Comparison of ENCODE assay signal across 14 cellular contexts in genomic region chr4:16253127-16253960, GRCh38. TPM values are rescaled to one million over a fixed set of nuclear protein-coding genes. Genes with fewer than 3 reads are reported as not detected.
DNase-seq lines count a peak whose midpoint lies in the region; ATAC-seq, FAIRE-seq and TF ChIP-seq lines count a peak whose summit lies in the region.
"Had no signal": no experiment of that assay in that cellular context is flagged by ENCODE, and none has a peak within 500 bp of the region (broad histone marks: within the 10 kb centered on the region; RNA-seq: fewer than 3 reads in every experiment).

No MANE protein-coding gene starts in this region.

- H3K27me3 ChIP-seq in adipocyte (replicated peaks; ENCODE audit: control insufficient read depth, insufficient read depth, low read length) (no peaks in the 10 kb centered on the region), foreskin keratinocyte (no peaks in the 10 kb centered on the region), esophagus muscularis mucosa (no peaks in the 10 kb centered on the region)
- H3K27me3 ChIP-seq: ovary had no signal

- H3K4me1 ChIP-seq in A549 (peaks cover 51% of the 10 kb centered on the region), adipocyte (ENCODE audit: control insufficient read depth, insufficient read depth, low read length) (peaks cover 35% of the 10 kb centered on the region), foreskin keratinocyte (peaks cover 11% of the 10 kb centered on the region), esophagus muscularis mucosa (peaks cover 0 to 7% (median 0%) of the 10 kb centered on the region in 4 donors)

- CTCF ChIA-PET in A549 (lab: Yijun Ruan, JAX): no interaction called here

- DNase-seq in A549 (ENCODE audit: low read depth in 1 of 2, low spot score in 1 of 2) (peak; percentile 10 to 32), H4 (ENCODE audit: low spot score) (peak; percentile 34), adipocyte (ENCODE audit: low read depth) (peak; percentile 74), foreskin keratinocyte (peak; percentile 44 to 73), Right ventricle myocardium superior (no peak), esophagus muscularis mucosa (ENCODE audit: extremely low spot score) (no peak)
- DNase-seq: activated CD8-positive, alpha-beta memory T cell treated with anti-CD3 and anti-CD28 coated beads, Interleukin-2, amount 50 U/mL, for 48 hours; erythroblast; NCI-H2107; ovary; stimulated activated CD4-positive, alpha-beta T cell treated with anti-CD3 and anti-CD28 coated beads, Interleukin-4, amount 100 ng/mL, for 24 hours had no signal

- no peak overlapping the region for H3K4me3 ChIP-seq in A549
- H3K4me3 ChIP-seq in adipocyte (ENCODE audit: low read length): no peak overlapping the region
- H3K4me3 ChIP-seq in esophagus muscularis mucosa: no peak overlapping the region
- H3K4me3 ChIP-seq: ovary had no signal

- no peak for TF ChIP-seq RAD21 in A549 (conservative IDR thresholded peaks at IDR 0.05 in 1 of 2, IDR thresholded peaks at IDR 0.05 in 1 of 2)

- H3K9ac ChIP-seq in adipocyte (ENCODE audit: low read length): peak overlapping the region; percentile 16

- 5% methylated on average over 2 of the region's 2 CpGs for WGBS in A549 (ENCODE audit: missing lambda C conversion rate)
- WGBS in esophagus muscularis mucosa: 52% methylated on average over 2 of the region's 2 CpGs

- FAIRE-seq in A549 (lab: Jason Lieb, UNC): no peak

- H3K9me3 ChIP-seq in A549: no peaks in the 10 kb centered on the region
- H3K9me3 ChIP-seq in adipocyte (ENCODE audit: control insufficient read depth, low read length): no peaks in the 10 kb centered on the region
- H3K9me3 ChIP-seq in esophagus muscularis mucosa: no peaks in the 10 kb centered on the region
- H3K9me3 ChIP-seq: ovary had no signal

- POLR2A ChIA-PET in A549 (lab: Yijun Ruan, JAX): no interaction called here

- peaks cover 4% of the 10 kb centered on the region for H3K36me3 ChIP-seq in adipocyte (ENCODE audit: control insufficient read depth, insufficient read depth, low read length, severe bottlenecking)
- peaks cover 0 to 30% (median 12%) of the 10 kb centered on the region in 4 donors for H3K36me3 ChIP-seq in esophagus muscularis mucosa
- H3K36me3 ChIP-seq: ovary had no signal

- TF ChIP-seq EP300 in A549 (IDR thresholded peaks at IDR 0.05): no peak; a peak in 1 of 5 replicates
- no peak for TF ChIP-seq EP300 in esophagus muscularis mucosa (IDR thresholded peaks at IDR 0.05)

- TF ChIP-seq CTCF in A549 (IDR thresholded peaks at IDR 0.05) (no peak), foreskin keratinocyte (conservative IDR thresholded peaks at IDR 0.05) (no peak), esophagus muscularis mucosa (IDR thresholded peaks at IDR 0.05) (no peak)

- no peak for TF ChIP-seq POLR2A in A549 (IDR thresholded peaks at IDR 0.05; ENCODE audit: low read length)
- no peak for TF ChIP-seq POLR2A in esophagus muscularis mucosa (IDR thresholded peaks at IDR 0.05; ENCODE audit: low read depth)

- H3K27ac ChIP-seq in A549 (peak overlapping the region; percentile 77 to 88), foreskin keratinocyte (no peak overlapping the region), esophagus muscularis mucosa (replicated peaks in 1 of 4) (no peak overlapping the region)
- H3K27ac ChIP-seq: C4-2B, ovary had no signal

- intact Hi-C loops in Right ventricle myocardium superior (cut with DNase I) (no loop called here), esophagus muscularis mucosa (cut with DNase I) (no loop called here)

- peak; percentile 63 to 79 for ATAC-seq in A549
- ATAC-seq in foreskin keratinocyte: peak; percentile 95
- ATAC-seq in Right ventricle myocardium superior (ENCODE audit: poor library complexity): no peak
- ATAC-seq in HG03095 (IDR thresholded peaks at IDR 0.05; ENCODE audit: unreplicated experiment): no peak
- no peak for ATAC-seq in HG03139 (IDR thresholded peaks at IDR 0.05; ENCODE audit: unreplicated experiment)

- H3K4me2 ChIP-seq in A549: peak overlapping the region; percentile 61

TF ChIP-seq in A549, 52 proteins besides CTCF, POLR2A, EP300 and RAD21:
- TF ChIP-seq FOSL2 (IDR thresholded peaks at IDR 0.05) (peak; percentile 70; the same call in 1 of the 2 replicates), FOSL2 (CRISPR knock-in tag; IDR thresholded peaks at IDR 0.05) (peak; percentile 62), JUNB (IDR thresholded peaks at IDR 0.05) (peak; percentile 75), GATA3 (IDR thresholded peaks at IDR 0.05; ENCODE audit: borderline replicate concordance) (peak; percentile 26; the same call in 1 of the 2 replicates), NFE2L2 (conservative IDR thresholded peaks at IDR 0.05; ENCODE audit: low read length) (no peak), JUN (IDR thresholded peaks at IDR 0.05) (0 out of 5 replicates have a peak, but pooled peaks of 1 of the 2 experiments have one; percentile 23), CEBPB (IDR thresholded peaks at IDR 0.05) (no peak), ZSCAN20 (CRISPR knock-in tag; IDR thresholded peaks at IDR 0.05) (no peak), RCOR1 (IDR thresholded peaks at IDR 0.05; ENCODE audit: low read depth, low read length) (no peak), ESRRA (IDR thresholded peaks at IDR 0.05; ENCODE audit: borderline replicate concordance, low read length) (no peak), RARB (CRISPR knock-in tag; IDR thresholded peaks at IDR 0.05) (no peak), BHLHE40 (IDR thresholded peaks at IDR 0.05; ENCODE audit: low read depth, low read length) (no peak)

RNA-seq across cellular contexts. Expression of gene TAPT1, which starts 27.1 kb away (rescaled TPM):
- 17.1 and 20.2 TPM in 2 replicates for polyA plus RNA-seq in A549 (2011; rRNA removed)
- polyA plus RNA-seq in A549 (2012; cell fraction: cytosol; rRNA removed): 3.6 and 4.8 TPM in 2 replicates
- 4.5 and 5.9 TPM in 2 replicates for polyA plus RNA-seq in A549 (2012; cell fraction: nucleus; rRNA removed)
- polyA plus RNA-seq in A549 (2017; fragmentation: RNase III; extraction: RNeasy Plus Mini Kit Qiagen cat#74134 plus additional on column Dnase treatment): 11.0 to 13.7 TPM (median 11.5 TPM) in 3 replicates
- 12.4 and 18.0 TPM in 2 replicates for polyA minus RNA-seq in A549 (2011; rRNA and poly(A)+ RNA removed)
- 13.8 and 18.6 TPM in 2 replicates for total RNA-seq in H4 (2014; rRNA removed; shearing (Covaris generic))
- 10.1 and 13.3 TPM in 2 replicates for total RNA-seq in foreskin keratinocyte
- 3.0 and 3.9 TPM in 2 replicates for polyA plus RNA-seq in foreskin keratinocyte
- 39.5 TPM for total RNA-seq in Right ventricle myocardium superior
- 10 to 100 TPM; 18.1 to 27.4 (median 21.6) TPM for total RNA-seq in esophagus muscularis mucosa

Comparison
In these comparisons a context has a peak if more than half of its experiments do, and no peak if none do; other contexts are left out.
1. ATAC-seq: peak in A549 (2 of 2) and foreskin keratinocyte (single experiment); none in Right ventricle myocardium superior (single experiment), HG03095 (single experiment) and HG03139 (single experiment).
2. DNase-seq: peak in A549 (2 of 2), H4 (single experiment), adipocyte (single experiment) and foreskin keratinocyte (2 of 2); none in Right ventricle myocardium superior (single experiment) and esophagus muscularis mucosa (single experiment).
3. H3K27ac ChIP-seq: peak in A549 (2 of 2); none in foreskin keratinocyte (single experiment) and esophagus muscularis mucosa (0 of 4).